In the genomic region with DNA sequence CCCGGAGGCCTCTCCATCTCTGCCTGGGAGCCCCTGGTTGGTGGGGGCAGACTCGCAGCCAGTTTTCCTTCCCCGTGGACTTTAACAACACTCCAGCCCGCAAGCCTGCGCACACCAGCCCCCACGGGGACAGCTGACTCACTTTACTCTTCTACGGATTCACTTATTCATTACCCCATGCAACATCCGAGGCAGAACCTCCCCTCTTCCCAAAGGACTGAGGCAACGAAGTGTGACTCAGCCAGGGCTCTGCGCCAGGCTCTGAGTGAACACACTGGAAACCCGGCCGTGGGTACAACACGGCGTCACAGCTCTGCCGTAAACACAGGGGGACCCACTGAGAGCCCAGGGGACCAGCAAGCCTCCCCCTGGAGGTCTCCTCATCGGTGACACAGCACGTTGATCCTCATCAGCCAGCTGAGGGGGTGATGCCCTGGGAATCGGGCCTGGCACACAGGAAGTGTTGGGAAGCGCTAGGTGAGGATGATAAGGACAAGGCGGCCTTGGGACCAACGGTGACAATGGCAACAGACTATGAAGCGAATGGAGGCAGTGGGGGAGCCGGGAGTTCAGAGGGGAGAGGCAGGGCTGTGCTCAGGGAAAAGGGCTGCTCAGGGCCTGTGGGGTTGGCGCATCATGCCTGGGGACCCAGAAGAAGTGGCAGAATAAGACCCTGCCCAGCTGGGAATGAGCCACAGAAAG, we compare ENCODE assay signal across 1 cellular context.
TF ChIP-seq lines count a peak whose summit lies in the region.

No MANE protein-coding gene starts in this region.

TF ChIP-seq in K562, 482 proteins besides CTCF, POLR2A, EP300 and RAD21 (continues in another document):
- TF ChIP-seq ZNF398 (CRISPR knock-in tag; IDR thresholded peaks at IDR 0.05) (no peak), ZNF76 (CRISPR knock-in tag; IDR thresholded peaks at IDR 0.05; ENCODE audit: borderline replicate concordance) (0 out of 2 replicates have a peak, but pooled peaks have one; percentile 29), MAFG (tag; conservative IDR thresholded peaks at IDR 0.05) (0 out of 2 replicates have a peak, but pooled peaks have one; percentile 6), SMAD4 (CRISPR knock-in tag; conservative IDR thresholded peaks at IDR 0.05) (0 out of 2 replicates have a peak, but pooled peaks have one; percentile 12), SIN3A (IDR thresholded peaks at IDR 0.05; ENCODE audit: borderline replicate concordance in 2 of 2, control insufficient read depth in 1 of 2, low read depth in 2 of 2, low read length in 2 of 2) (no peak), C11orf30 (IDR thresholded peaks at IDR 0.05; ENCODE audit: low read depth) (peak; percentile 28), JUND (IDR thresholded peaks at IDR 0.05; ENCODE audit: borderline replicate concordance, low read depth, low read length) (peak; percentile 54; the same call in 1 of the 2 replicates), JUND (tag; IDR thresholded peaks at IDR 0.05; ENCODE audit: borderline replicate concordance, low read depth, low read length) (no peak), GATAD2B (IDR thresholded peaks at IDR 0.05; ENCODE audit: borderline replicate concordance) (0 out of 2 replicates have a peak, but pooled peaks have one; percentile 61), JUN (IDR thresholded peaks at IDR 0.05; ENCODE audit: borderline replicate concordance, low read depth, low read length) (peak; percentile 44; the same call in 1 of the 2 replicates), JUN (CRISPR knock-in tag; IDR thresholded peaks at IDR 0.05; ENCODE audit: borderline replicate concordance) (no peak), PTTG1 (tag; IDR thresholded peaks at IDR 0.05; ENCODE audit: low read depth) (no peak), ZNF165 (CRISPR knock-in tag; IDR thresholded peaks at IDR 0.05; ENCODE audit: borderline replicate concordance) (no peak), ELF1 (tag; IDR thresholded peaks at IDR 0.05) (no peak), E4F1 (CRISPR knock-in tag; IDR thresholded peaks at IDR 0.05; ENCODE audit: borderline replicate concordance) (no peak), SMARCA4 (IDR thresholded peaks at IDR 0.05) (peak; percentile 51; the same call in 1 of the 2 replicates), ZNF24 (IDR thresholded peaks at IDR 0.05) (peak; percentile 68; the same call in 1 of the 2 replicates), RREB1 (CRISPR knock-in tag; IDR thresholded peaks at IDR 0.05) (0 out of 2 replicates have a peak, but pooled peaks have one; percentile 25), NFIC (IDR thresholded peaks at IDR 0.05) (peak; percentile 70), FOXK2 (conservative IDR thresholded peaks at IDR 0.05 in 1 of 2, IDR thresholded peaks at IDR 0.05 in 1 of 2; ENCODE audit: low read depth in 2 of 2) (0 out of 4 replicates have a peak, but pooled peaks of 1 of the 2 experiments have one; percentile 31), POLR2AphosphoS5 (IDR thresholded peaks at IDR 0.05; ENCODE audit: control insufficient read depth, insufficient read depth, low read depth, low read length) (no peak), HMG20A (CRISPR knock-in tag; conservative IDR thresholded peaks at IDR 0.05) (no peak), DMBX1 (CRISPR knock-in tag; IDR thresholded peaks at IDR 0.05; ENCODE audit: borderline replicate concordance) (peak; percentile 39; the same call in 1 of the 2 replicates), ARID1B (IDR thresholded peaks at IDR 0.05) (0 out of 2 replicates have a peak, but pooled peaks have one; percentile 40)
- TF ChIP-seq, protein P1, sequence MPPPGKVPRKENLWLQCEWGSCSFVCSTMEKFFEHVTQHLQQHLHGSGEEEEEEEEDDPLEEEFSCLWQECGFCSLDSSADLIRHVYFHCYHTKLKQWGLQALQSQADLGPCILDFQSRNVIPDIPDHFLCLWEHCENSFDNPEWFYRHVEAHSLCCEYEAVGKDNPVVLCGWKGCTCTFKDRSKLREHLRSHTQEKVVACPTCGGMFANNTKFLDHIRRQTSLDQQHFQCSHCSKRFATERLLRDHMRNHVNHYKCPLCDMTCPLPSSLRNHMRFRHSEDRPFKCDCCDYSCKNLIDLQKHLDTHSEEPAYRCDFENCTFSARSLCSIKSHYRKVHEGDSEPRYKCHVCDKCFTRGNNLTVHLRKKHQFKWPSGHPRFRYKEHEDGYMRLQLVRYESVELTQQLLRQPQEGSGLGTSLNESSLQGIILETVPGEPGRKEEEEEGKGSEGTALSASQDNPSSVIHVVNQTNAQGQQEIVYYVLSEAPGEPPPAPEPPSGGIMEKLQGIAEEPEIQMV (tag; conservative IDR thresholded peaks at IDR 0.05; ENCODE audit: low read depth) = peak; percentile 45; the same call in 1 of the 2 replicates
- TF ChIP-seq, protein P2, sequence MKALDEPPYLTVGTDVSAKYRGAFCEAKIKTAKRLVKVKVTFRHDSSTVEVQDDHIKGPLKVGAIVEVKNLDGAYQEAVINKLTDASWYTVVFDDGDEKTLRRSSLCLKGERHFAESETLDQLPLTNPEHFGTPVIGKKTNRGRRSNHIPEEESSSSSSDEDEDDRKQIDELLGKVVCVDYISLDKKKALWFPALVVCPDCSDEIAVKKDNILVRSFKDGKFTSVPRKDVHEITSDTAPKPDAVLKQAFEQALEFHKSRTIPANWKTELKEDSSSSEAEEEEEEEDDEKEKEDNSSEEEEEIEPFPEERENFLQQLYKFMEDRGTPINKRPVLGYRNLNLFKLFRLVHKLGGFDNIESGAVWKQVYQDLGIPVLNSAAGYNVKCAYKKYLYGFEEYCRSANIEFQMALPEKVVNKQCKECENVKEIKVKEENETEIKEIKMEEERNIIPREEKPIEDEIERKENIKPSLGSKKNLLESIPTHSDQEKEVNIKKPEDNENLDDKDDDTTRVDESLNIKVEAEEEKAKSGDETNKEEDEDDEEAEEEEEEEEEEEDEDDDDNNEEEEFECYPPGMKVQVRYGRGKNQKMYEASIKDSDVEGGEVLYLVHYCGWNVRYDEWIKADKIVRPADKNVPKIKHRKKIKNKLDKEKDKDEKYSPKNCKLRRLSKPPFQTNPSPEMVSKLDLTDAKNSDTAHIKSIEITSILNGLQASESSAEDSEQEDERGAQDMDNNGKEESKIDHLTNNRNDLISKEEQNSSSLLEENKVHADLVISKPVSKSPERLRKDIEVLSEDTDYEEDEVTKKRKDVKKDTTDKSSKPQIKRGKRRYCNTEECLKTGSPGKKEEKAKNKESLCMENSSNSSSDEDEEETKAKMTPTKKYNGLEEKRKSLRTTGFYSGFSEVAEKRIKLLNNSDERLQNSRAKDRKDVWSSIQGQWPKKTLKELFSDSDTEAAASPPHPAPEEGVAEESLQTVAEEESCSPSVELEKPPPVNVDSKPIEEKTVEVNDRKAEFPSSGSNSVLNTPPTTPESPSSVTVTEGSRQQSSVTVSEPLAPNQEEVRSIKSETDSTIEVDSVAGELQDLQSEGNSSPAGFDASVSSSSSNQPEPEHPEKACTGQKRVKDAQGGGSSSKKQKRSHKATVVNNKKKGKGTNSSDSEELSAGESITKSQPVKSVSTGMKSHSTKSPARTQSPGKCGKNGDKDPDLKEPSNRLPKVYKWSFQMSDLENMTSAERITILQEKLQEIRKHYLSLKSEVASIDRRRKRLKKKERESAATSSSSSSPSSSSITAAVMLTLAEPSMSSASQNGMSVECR (CRISPR knock-in tag; IDR thresholded peaks at IDR 0.05) = peak; percentile 9; the same call in 1 of the 2 replicates
- TF ChIP-seq, protein P3, sequence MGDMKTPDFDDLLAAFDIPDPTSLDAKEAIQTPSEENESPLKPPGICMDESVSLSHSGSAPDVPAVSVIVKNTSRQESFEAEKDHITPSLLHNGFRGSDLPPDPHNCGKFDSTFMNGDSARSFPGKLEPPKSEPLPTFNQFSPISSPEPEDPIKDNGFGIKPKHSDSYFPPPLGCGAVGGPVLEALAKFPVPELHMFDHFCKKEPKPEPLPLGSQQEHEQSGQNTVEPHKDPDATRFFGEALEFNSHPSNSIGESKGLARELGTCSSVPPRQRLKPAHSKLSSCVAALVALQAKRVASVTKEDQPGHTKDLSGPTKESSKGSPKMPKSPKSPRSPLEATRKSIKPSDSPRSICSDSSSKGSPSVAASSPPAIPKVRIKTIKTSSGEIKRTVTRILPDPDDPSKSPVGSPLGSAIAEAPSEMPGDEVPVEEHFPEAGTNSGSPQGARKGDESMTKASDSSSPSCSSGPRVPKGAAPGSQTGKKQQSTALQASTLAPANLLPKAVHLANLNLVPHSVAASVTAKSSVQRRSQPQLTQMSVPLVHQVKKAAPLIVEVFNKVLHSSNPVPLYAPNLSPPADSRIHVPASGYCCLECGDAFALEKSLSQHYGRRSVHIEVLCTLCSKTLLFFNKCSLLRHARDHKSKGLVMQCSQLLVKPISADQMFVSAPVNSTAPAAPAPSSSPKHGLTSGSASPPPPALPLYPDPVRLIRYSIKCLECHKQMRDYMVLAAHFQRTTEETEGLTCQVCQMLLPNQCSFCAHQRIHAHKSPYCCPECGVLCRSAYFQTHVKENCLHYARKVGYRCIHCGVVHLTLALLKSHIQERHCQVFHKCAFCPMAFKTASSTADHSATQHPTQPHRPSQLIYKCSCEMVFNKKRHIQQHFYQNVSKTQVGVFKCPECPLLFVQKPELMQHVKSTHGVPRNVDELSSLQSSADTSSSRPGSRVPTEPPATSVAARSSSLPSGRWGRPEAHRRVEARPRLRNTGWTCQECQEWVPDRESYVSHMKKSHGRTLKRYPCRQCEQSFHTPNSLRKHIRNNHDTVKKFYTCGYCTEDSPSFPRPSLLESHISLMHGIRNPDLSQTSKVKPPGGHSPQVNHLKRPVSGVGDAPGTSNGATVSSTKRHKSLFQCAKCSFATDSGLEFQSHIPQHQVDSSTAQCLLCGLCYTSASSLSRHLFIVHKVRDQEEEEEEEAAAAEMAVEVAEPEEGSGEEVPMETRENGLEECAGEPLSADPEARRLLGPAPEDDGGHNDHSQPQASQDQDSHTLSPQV (IDR thresholded peaks at IDR 0.05) = peak; percentile 80; the same call in 1 of the 2 replicates
